ENCODE assay signal across 8 cellular contexts in genomic region chr10:60901561-60902235, GRCh38. TPM values are rescaled to one million over a fixed set of nuclear protein-coding genes. Genes with fewer than 3 reads are reported as not detected.
DNase-seq lines count a peak whose midpoint lies in the region; ATAC-seq and TF ChIP-seq lines count a peak whose summit lies in the region.
"Had no signal": no experiment of that assay in that cellular context is flagged by ENCODE, and none has a peak within 500 bp of the region (broad histone marks: within the 10 kb centered on the region; RNA-seq: fewer than 3 reads in every experiment).

No MANE protein-coding gene starts in this region.

- no peaks in the 10 kb centered on the region for H3K36me3 ChIP-seq in ascending aorta

- no peaks in the 10 kb centered on the region for H3K9me3 ChIP-seq in ascending aorta

- peak overlapping the region; percentile 9 to 37 for H3K27ac ChIP-seq in ascending aorta
- H3K27ac ChIP-seq: hepatocyte had no signal

- no peak for TF ChIP-seq CTCF in ascending aorta (IDR thresholded peaks at IDR 0.05)

- H3K27me3 ChIP-seq in ascending aorta: no peaks in the 10 kb centered on the region
- H3K27me3 ChIP-seq: hepatocyte had no signal

- no peak overlapping the region for H3K4me3 ChIP-seq in ascending aorta
- H3K4me3 ChIP-seq: hepatocyte had no signal

- peaks cover 4 to 24% of the 10 kb centered on the region in 2 donors for H3K4me1 ChIP-seq in ascending aorta

- peak; percentile 32 for DNase-seq in NCI-H146 (lab: John Stamatoyannopoulos, UW)
- no peak for DNase-seq in ascending aorta (ENCODE audit: low spot score in 2 of 2)
- DNase-seq in hypothalamus (lab: John Stamatoyannopoulos, UW): peak in 32 of 51 donors; percentile 1 to 58 (median 18)
- peak; percentile 74 for DNase-seq in superior temporal gyrus (ENCODE audit: extremely low spot score)
- no peak for DNase-seq in AG20443 (ENCODE audit: low spot score)
- DNase-seq in epidermal melanocyte (ENCODE audit: insufficient read length, low spot score): no peak

- no peak for ATAC-seq in GM18873 (IDR thresholded peaks at IDR 0.05; ENCODE audit: low FRiP score, unreplicated experiment)

- intact Hi-C loops in ascending aorta (cut with DNase I): loop anchor here (5.0 kb wide), 1 partner anchor 61 kb away; no protein-coding TSS in a partner anchor

RNA-seq across cellular contexts. Expression of gene RHOBTB1, which starts 42.3 kb away (rescaled TPM):
- 13.6 TPM for total RNA-seq in ascending aorta

Comparison
In these comparisons a context has a peak if more than half of its experiments do, and no peak if none do; other contexts are left out.
1. DNase-seq: peak in NCI-H146 (single experiment), hypothalamus (32 of 51) and superior temporal gyrus (single experiment); none in ascending aorta (0 of 2), AG20443 (single experiment) and epidermal melanocyte (single experiment).